In the genomic region with DNA sequence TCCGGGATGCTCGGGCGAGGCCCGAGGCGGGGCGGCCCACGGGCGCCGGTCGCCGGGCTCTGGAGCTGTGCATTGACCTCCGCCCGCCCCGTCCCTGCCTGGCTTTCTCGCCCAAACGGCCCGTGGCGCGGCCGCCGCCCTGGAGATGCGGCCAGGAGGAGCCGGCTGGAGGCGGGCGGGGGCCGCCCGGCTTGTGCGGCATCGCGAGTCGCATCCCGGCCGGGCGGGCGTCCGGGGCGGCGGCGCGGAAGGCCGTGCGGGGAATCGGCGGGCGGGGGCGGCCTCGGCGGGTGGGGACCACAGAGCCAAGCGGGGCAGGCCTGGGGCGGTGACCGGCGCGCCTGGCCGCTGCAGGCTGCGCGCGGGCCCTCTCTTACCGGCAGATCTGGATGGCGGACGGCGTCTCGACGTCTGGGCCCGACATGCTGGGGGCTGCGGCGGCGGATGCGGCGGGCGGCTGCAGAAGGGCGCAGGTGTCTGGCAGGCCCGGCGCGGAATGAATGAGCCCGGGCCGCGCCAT, we compare ENCODE assay signal across 8 cellular contexts. TPM values are rescaled to one million over a fixed set of nuclear protein-coding genes. Genes with fewer than 3 reads are reported as not detected.
DNase-seq lines count a peak whose midpoint lies in the region; ATAC-seq and TF ChIP-seq lines count a peak whose summit lies in the region.

No MANE protein-coding gene starts in this region.

- H3K4me1 ChIP-seq in CD4-positive, alpha-beta memory T cell (ENCODE audit: insufficient read depth, low read length) = peaks cover 25% of the 10 kb centered on the region
- peaks cover 8% of the 10 kb centered on the region; the same call in 1 of the 2 replicates for H3K4me1 ChIP-seq in MM.1S (ENCODE audit: low read length)

- ATAC-seq in GM21381 (IDR thresholded peaks at IDR 0.05; ENCODE audit: unreplicated experiment) (peak; percentile 8), natural killer cell (no peak), HG03139 (IDR thresholded peaks at IDR 0.05; ENCODE audit: unreplicated experiment) (no peak)

- no peaks in the 10 kb centered on the region for H3K9me3 ChIP-seq in CD4-positive, alpha-beta memory T cell (ENCODE audit: control insufficient read depth in 1 of 2, low read length in 2 of 2)
- H3K9me3 ChIP-seq in MM.1S (replicated peaks; ENCODE audit: insufficient read depth, low read length) = no peaks in the 10 kb centered on the region

- peak overlapping the region; percentile 57; the same call in 1 of the 2 replicates for H3K9ac ChIP-seq in MM.1S (ENCODE audit: low read length)

- peak overlapping the region; percentile 63; the same call in 1 of the 2 replicates for H2AFZ ChIP-seq in MM.1S (ENCODE audit: low read length)

- TF ChIP-seq CTCF in MM.1S (IDR thresholded peaks at IDR 0.05; ENCODE audit: low read length) (no peak), natural killer cell (IDR thresholded peaks at IDR 0.05) (no peak)

- POLR2A ChIA-PET in CD4-positive, alpha-beta memory T cell (lab: Charles Lee; ENCODE audit: partially characterized antibody) = interaction anchor here (0.7 to 4.9 kb wide), 12 partner anchors 10 to 392 kb away, joined by 3 to 52 read pairs (median 4); partner anchors contain the start of genes ICMT, TNFRSF25 and ZBTB48

- peaks cover 12 to 29% (median 18%) of the 10 kb centered on the region in 4 donors for H3K4me1 Mint-ChIP-seq in CD4-positive, alpha-beta memory T cell
- H3K4me1 Mint-ChIP-seq in natural killer cell = peaks cover 21 to 23% of the 10 kb centered on the region in 2 donors

- H3K4me3 Mint-ChIP-seq in CD4-positive, alpha-beta memory T cell = peak overlapping the region; percentile 36 to 94 (median 86)
- peak overlapping the region; percentile 89 for H3K4me3 Mint-ChIP-seq in natural killer cell

- DNase-seq in CD4-positive, alpha-beta memory T cell = no peak
- DNase-seq in MM.1S (no peak), ecto neural progenitor cell (ENCODE audit: low spot score) (peak; percentile 63), natural killer cell (peak; percentile 17), midbrain (lab: John Stamatoyannopoulos, UW) (no peak)
- no peak for DNase-seq in effector CD8-positive, alpha-beta T cell (lab: John Stamatoyannopoulos, UW)

- peak overlapping the region in 1 of 2 donors; percentile 40 for H3K4me3 ChIP-seq in CD4-positive, alpha-beta memory T cell (ENCODE audit: low read length in 2 of 2)
- H3K4me3 ChIP-seq in MM.1S (ENCODE audit: low read length) = peak overlapping the region; percentile 74

- H3F3A ChIP-seq in MM.1S (ENCODE audit: insufficient read depth, low read length) = 0 out of 2 replicates have a peak, but pooled peaks cover 4% of the 10 kb centered on the region

- H3K9me3 Mint-ChIP-seq in CD4-positive, alpha-beta memory T cell = no peaks in the 10 kb centered on the region
- H3K9me3 Mint-ChIP-seq in natural killer cell = no peaks in the 10 kb centered on the region

- no peaks in the 10 kb centered on the region for H4K20me1 ChIP-seq in MM.1S (ENCODE audit: insufficient read depth, low read length)

- no peaks in the 10 kb centered on the region for H3K27me3 Mint-ChIP-seq in CD4-positive, alpha-beta memory T cell
- H3K27me3 Mint-ChIP-seq in natural killer cell (ENCODE audit: low read depth in 2 of 2) = no peaks in the 10 kb centered on the region

- no peaks in the 10 kb centered on the region for H3K9me2 ChIP-seq in MM.1S (replicated peaks; ENCODE audit: insufficient read depth, low read length)

- CTCF ChIA-PET in CD4-positive, alpha-beta memory T cell (lab: Charles Lee; ENCODE audit: partially characterized antibody) = interaction anchor here (0.8 to 5.1 kb wide), 4 partner anchors 11 to 97 kb away, joined by 3 to 27 read pairs (median 16); no protein-coding TSS in a partner anchor

- H3K4me2 ChIP-seq in MM.1S (ENCODE audit: low read depth, low read length) = peak overlapping the region; percentile 88; the same call in 1 of the 2 replicates

- H3K27ac ChIP-seq in CD4-positive, alpha-beta memory T cell (ENCODE audit: low read depth, low read length) = peak overlapping the region; percentile 67
- no peak overlapping the region for H3K27ac ChIP-seq in MM.1S (ENCODE audit: low read length)

- no peaks in the 10 kb centered on the region for H3K27me3 ChIP-seq in CD4-positive, alpha-beta memory T cell (ENCODE audit: insufficient read depth, low read length)
- no peaks in the 10 kb centered on the region for H3K27me3 ChIP-seq in MM.1S (replicated peaks; ENCODE audit: insufficient read depth, low read length)

- peaks cover 35% of the 10 kb centered on the region for H3K79me2 ChIP-seq in MM.1S (ENCODE audit: low read length)

- no peaks in the 10 kb centered on the region for H3K36me3 ChIP-seq in CD4-positive, alpha-beta memory T cell (ENCODE audit: insufficient read depth, low read length)
- H3K36me3 ChIP-seq in MM.1S (replicated peaks; ENCODE audit: insufficient read depth, low read length) = no peaks in the 10 kb centered on the region

- H3K27ac Mint-ChIP-seq in CD4-positive, alpha-beta memory T cell = peak overlapping the region; percentile 52 to 91 (median 74)
- H3K27ac Mint-ChIP-seq in natural killer cell = peak overlapping the region; percentile 88

- intact Hi-C loops in CD4-positive, alpha-beta memory T cell (cut with micrococcal nuclease) = loop anchor here (1.0 to 5.0 kb wide), 6 partner anchors 28 to 401 kb away; partner anchors contain the start of genes ICMT, NPHP4 and RPL22
- intact Hi-C loops in natural killer cell (cut with micrococcal nuclease) = loop anchor here (2.0 kb wide), 1 partner anchor 28 kb away; no protein-coding TSS in a partner anchor

- no peaks in the 10 kb centered on the region for H3K36me3 Mint-ChIP-seq in CD4-positive, alpha-beta memory T cell
- no peaks in the 10 kb centered on the region for H3K36me3 Mint-ChIP-seq in natural killer cell

RNA-seq across cellular contexts. Expression of gene ACOT7, which starts 0.6 kb away (rescaled TPM):
- 1 to 10 TPM; 2.7 to 3.1 TPM for total RNA-seq in CD4-positive, alpha-beta memory T cell
- polyA plus RNA-seq in CD4-positive, alpha-beta memory T cell = 1 to 10 TPM; 6.5 to 7.4 TPM
- 10 to 100 TPM; 11.5 to 16.9 (median 15.4) TPM for total RNA-seq in natural killer cell

RNA-seq across cellular contexts. Expression of gene HES2, which starts 26.8 kb away (rescaled TPM):
- total RNA-seq in CD4-positive, alpha-beta memory T cell = not detected
- not detected for polyA plus RNA-seq in CD4-positive, alpha-beta memory T cell
- total RNA-seq in natural killer cell = not detected

RNA-seq across cellular contexts. Expression of gene ESPN, which starts 31.6 kb away (rescaled TPM):
- total RNA-seq in CD4-positive, alpha-beta memory T cell = 10 to 100 TPM; 10.9 to 13.5 TPM
- 1 to 10 TPM in 1 of 2 donors, under 1 TPM in 1; 0.48 to 1.8 TPM for polyA plus RNA-seq in CD4-positive, alpha-beta memory T cell
- total RNA-seq in natural killer cell = 1 to 10 TPM; 1.1 to 2.0 (median 1.7) TPM

Comparison
In these comparisons a context has a peak if more than half of its experiments do, and no peak if none do; other contexts are left out.
1. DNase-seq: peak in ecto neural progenitor cell (single experiment) and natural killer cell (single experiment); none in CD4-positive, alpha-beta memory T cell (0 of 5), MM.1S (single experiment), effector CD8-positive, alpha-beta T cell (single experiment) and midbrain (single experiment).
2. RNA of gene ESPN, which starts 31.6 kb away (total RNA-seq): 10.9 to 13.5 TPM in CD4-positive, alpha-beta memory T cell; 1.1 to 2.0 TPM in natural killer cell; every median in the first group is over 4 times any median in the second.